ENCODE assay signal across 2 cellular contexts in genomic region chr3:139307072-139307491, GRCh38.
TF ChIP-seq lines count a peak whose summit lies in the region.

No MANE protein-coding gene starts in this region.

TF ChIP-seq in A549, 52 proteins besides CTCF, POLR2A, EP300 and RAD21:
- TF ChIP-seq BHLHE40 (IDR thresholded peaks at IDR 0.05; ENCODE audit: low read depth, low read length) (no peak), ZSCAN20 (CRISPR knock-in tag; IDR thresholded peaks at IDR 0.05) (no peak), MYC (IDR thresholded peaks at IDR 0.05; ENCODE audit: borderline replicate concordance, low read length) (no peak), E2F6 (IDR thresholded peaks at IDR 0.05; ENCODE audit: borderline replicate concordance, low read depth) (no peak), SREBF2 (IDR thresholded peaks at IDR 0.05) (no peak), PHF8 (IDR thresholded peaks at IDR 0.05; ENCODE audit: borderline replicate concordance, low read depth) (no peak), HOXB13 (CRISPR knock-in tag; IDR thresholded peaks at IDR 0.05; ENCODE audit: low read depth) (no peak), NR3C1 (IDR thresholded peaks at IDR 0.05) (no peak), HOXA7 (CRISPR knock-in tag; IDR thresholded peaks at IDR 0.05) (no peak), RFX5 (IDR thresholded peaks at IDR 0.05) (no peak), EHMT2 (IDR thresholded peaks at IDR 0.05; ENCODE audit: low read depth) (no peak), REST (IDR thresholded peaks at IDR 0.05) (no peak)

TF ChIP-seq in H1, 55 proteins besides CTCF, POLR2A, EP300 and RAD21:
- TF ChIP-seq ATF3 (IDR thresholded peaks at IDR 0.05; ENCODE audit: insufficient read depth, low read depth, low read length) (no peak), SIX5 (IDR thresholded peaks at IDR 0.05; ENCODE audit: low read depth, low read length) (no peak), TCF12 (IDR thresholded peaks at IDR 0.05; ENCODE audit: low read depth, low read length) (no peak), RXRA (IDR thresholded peaks at IDR 0.05; ENCODE audit: insufficient read depth, low read depth, low read length) (no peak), BACH1 (IDR thresholded peaks at IDR 0.05; ENCODE audit: low read length) (no peak), NRF1 (IDR thresholded peaks at IDR 0.05; ENCODE audit: low read depth, low read length) (no peak), USF2 (IDR thresholded peaks at IDR 0.05; ENCODE audit: low read length) (no peak), YY1 (IDR thresholded peaks at IDR 0.05; ENCODE audit: low read depth, low read length) (no peak)
TF ChIP-seq in H1: peak in this region for 0.
